1 cellular context compared by ENCODE assay signal in genomic region chr1:27760411-27760810, GRCh38.
TF ChIP-seq lines count a peak whose summit lies in the region.

No MANE protein-coding gene starts in this region.

TF ChIP-seq in SK-N-SH, 30 proteins besides CTCF, POLR2A, EP300 and RAD21 (continued from another document):
- TF ChIP-seq REST (IDR thresholded peaks at IDR 0.05; ENCODE audit: low read depth, low read length): no peak
- TF ChIP-seq TEAD4 (IDR thresholded peaks at IDR 0.05; ENCODE audit: borderline replicate concordance, insufficient read depth): no peak
- TF ChIP-seq USF1 (IDR thresholded peaks at IDR 0.05; ENCODE audit: borderline replicate concordance, low read depth): no peak
- TF ChIP-seq FOXM1 (IDR thresholded peaks at IDR 0.05; ENCODE audit: low read depth): no peak
- TF ChIP-seq NFIC (IDR thresholded peaks at IDR 0.05; ENCODE audit: borderline replicate concordance): no peak
- no peak for TF ChIP-seq SIN3A (IDR thresholded peaks at IDR 0.05; ENCODE audit: borderline replicate concordance, low read depth, low read length)
- no peak for TF ChIP-seq GATA2 (CRISPR knock-in tag; IDR thresholded peaks at IDR 0.05)
- no peak for TF ChIP-seq SMC3 (IDR thresholded peaks at IDR 0.05; ENCODE audit: low read depth, low read length)
- no peak for TF ChIP-seq FOSL2 (IDR thresholded peaks at IDR 0.05; ENCODE audit: borderline replicate concordance, low read depth)
- TF ChIP-seq MXI1 (IDR thresholded peaks at IDR 0.05; ENCODE audit: low read depth, low read length): no peak
